ENCODE assay signal across 1 cellular context in the genomic region with DNA sequence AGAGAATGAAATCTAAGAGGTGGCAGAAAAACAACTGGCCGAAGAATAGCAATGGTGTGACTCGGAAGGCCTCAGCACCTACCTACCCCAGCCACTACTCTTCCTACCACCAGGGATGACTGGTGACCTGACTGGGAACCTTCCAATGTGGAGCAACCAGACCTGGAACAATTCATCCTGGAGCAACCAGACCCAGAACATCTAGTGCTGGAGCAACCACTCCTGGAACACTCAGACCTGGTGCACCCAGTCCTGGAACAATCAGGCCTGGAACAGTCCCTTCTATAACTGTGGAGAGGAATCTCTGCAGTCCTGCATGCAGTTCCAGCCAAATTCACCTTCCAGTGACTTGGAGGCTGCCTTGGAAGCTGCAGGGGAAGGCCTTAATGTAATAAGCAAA. TPM values are rescaled to one million over a fixed set of nuclear protein-coding genes. Genes with fewer than 3 reads are reported as not detected.
"Had no signal": no experiment of that assay in that cellular context is flagged by ENCODE, and none has a peak within 500 bp of the region (broad histone marks: within the 10 kb centered on the region; RNA-seq: fewer than 3 reads in every experiment).

No MANE protein-coding gene starts in this region.

RNA-seq across cellular contexts. Expression of gene CHN2, which starts 18.2 kb away (rescaled TPM):
- total RNA-seq: HFFc6 had no signal
